8 cellular contexts compared by ENCODE assay signal in the genomic region with DNA sequence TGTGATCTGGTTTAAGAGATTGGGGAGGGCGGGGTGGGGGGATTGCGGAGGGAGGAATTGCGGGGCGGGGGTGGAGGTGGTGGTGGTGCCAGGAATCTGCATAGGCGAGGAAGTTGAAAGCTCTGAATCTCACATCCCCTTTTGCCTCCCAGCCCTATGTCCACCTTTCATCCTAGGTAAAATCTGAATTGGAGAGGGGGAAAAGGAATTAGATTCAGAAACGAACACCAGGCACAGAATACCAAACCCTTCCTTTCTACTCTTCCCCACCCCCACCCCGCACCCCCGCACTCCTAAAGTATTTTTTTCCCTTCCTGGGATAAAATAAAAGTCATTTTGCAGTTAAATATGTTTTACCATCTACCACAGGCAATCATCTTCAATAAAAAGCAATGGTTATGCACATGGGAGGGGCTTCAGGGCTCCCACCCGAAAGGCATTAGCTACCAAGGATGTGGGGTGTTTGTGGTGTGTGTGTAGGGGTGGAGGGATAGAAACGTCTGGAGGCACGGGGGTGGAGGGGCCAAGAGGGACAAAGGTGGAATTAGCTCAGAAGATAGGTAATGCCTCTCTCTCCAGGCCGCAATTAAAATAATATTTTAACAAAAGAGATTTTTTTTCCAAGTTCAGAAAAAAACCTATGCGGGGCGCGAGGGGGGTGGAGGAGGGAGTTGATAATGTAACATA. TPM values are rescaled to one million over a fixed set of nuclear protein-coding genes. Genes with fewer than 3 reads are reported as not detected.
DNase-seq lines count a peak whose midpoint lies in the region; ATAC-seq and TF ChIP-seq lines count a peak whose summit lies in the region.

No MANE protein-coding gene starts in this region.

- no peaks in the 10 kb centered on the region for H3K36me3 ChIP-seq in BLaER1 treated with 17β-estradiol and CSF1 and Interleukin-3, amounts not matched to agents 10 nM and 100 nM
- no peaks in the 10 kb centered on the region for H3K36me3 ChIP-seq in Karpas-422 (ENCODE audit: insufficient read depth, low read length)

- peak overlapping the region; percentile 69 for H3K4me3 Mint-ChIP-seq in central memory CD8-positive, alpha-beta T cell
- H3K4me3 Mint-ChIP-seq in natural killer cell, result peak overlapping the region; percentile 21

- H3K27me3 Mint-ChIP-seq in central memory CD8-positive, alpha-beta T cell, result peaks cover 46% of the 10 kb centered on the region
- H3K27me3 Mint-ChIP-seq in natural killer cell (ENCODE audit: low read depth in 2 of 2), result peaks cover 39 to 76% of the 10 kb centered on the region in 2 donors

- no peak for TF ChIP-seq CTCF in natural killer cell (IDR thresholded peaks at IDR 0.05)

- peaks cover 86 to 97% (median 97%) of the 10 kb centered on the region in 11 experiments for H3K27me3 ChIP-seq in BLaER1 treated with 17β-estradiol and CSF1 and Interleukin-3, amounts not matched to agents 10 nM and 100 nM
- no peaks in the 10 kb centered on the region for H3K27me3 ChIP-seq in Karpas-422 (ENCODE audit: low read length)

- no peaks in the 10 kb centered on the region for H3K79me2 ChIP-seq in Karpas-422 (ENCODE audit: low read length)

- no peaks in the 10 kb centered on the region for H3K9me3 ChIP-seq in BLaER1 treated with 17β-estradiol and CSF1 and Interleukin-3, amounts not matched to agents 10 nM and 100 nM (replicated peaks in 1 of 11)
- H3K9me3 ChIP-seq in Karpas-422 (ENCODE audit: low read length), result no peaks in the 10 kb centered on the region

- H3K9ac ChIP-seq in BLaER1 treated with 17β-estradiol and CSF1 and Interleukin-3, amounts not matched to agents 10 nM and 100 nM, result peak overlapping the region in 2 of 11 experiments; percentile 21 to 41; a peak in 1 of 22 replicates
- H3K9ac ChIP-seq in Karpas-422 (ENCODE audit: low read length), result no peak overlapping the region

- no peak overlapping the region for H3K27ac ChIP-seq in BLaER1 treated with 17β-estradiol and CSF1 and Interleukin-3, amounts not matched to agents 10 nM and 100 nM
- H3K27ac ChIP-seq in Karpas-422 (ENCODE audit: low read length), result no peak overlapping the region
- H3K27ac ChIP-seq in substantia nigra (ENCODE audit: low read depth, low read length, poor library complexity, severe bottlenecking), result no peak overlapping the region

- peaks cover 0 to 45% (median 31%) of the 10 kb centered on the region in 11 experiments; a peak in 18 of 22 replicates for H4K20me1 ChIP-seq in BLaER1 treated with 17β-estradiol and CSF1 and Interleukin-3, amounts not matched to agents 10 nM and 100 nM
- H4K20me1 ChIP-seq in Karpas-422 (ENCODE audit: insufficient read depth, low read depth, low read length), result no peaks in the 10 kb centered on the region

- H3K4me3 ChIP-seq in BLaER1 treated with 17β-estradiol and CSF1 and Interleukin-3, amounts not matched to agents 10 nM and 100 nM, result peak overlapping the region; percentile 43 to 66 (median 56)
- no peak overlapping the region for H3K4me3 ChIP-seq in Karpas-422 (ENCODE audit: low read length)

- no peak for ATAC-seq in central memory CD8-positive, alpha-beta T cell (replicated peaks; ENCODE audit: extremely low read depth, poor library complexity, severe bottlenecking)
- ATAC-seq in natural killer cell (no peak), HG03342 (IDR thresholded peaks at IDR 0.05; ENCODE audit: unreplicated experiment) (no peak), GM18519 (IDR thresholded peaks at IDR 0.05; ENCODE audit: low FRiP score, unreplicated experiment) (no peak)

- DNase-seq in Karpas-422 (no peak), natural killer cell (no peak), substantia nigra (lab: John Stamatoyannopoulos, UW) (no peak), HuH-7.5 (ENCODE audit: low spot score) (no peak)
- DNase-seq in central memory CD8-positive, alpha-beta T cell (ENCODE audit: low spot score in 2 of 2), result no peak

- no peak overlapping the region for H3K27ac Mint-ChIP-seq in central memory CD8-positive, alpha-beta T cell (ENCODE audit: low read depth)
- H3K27ac Mint-ChIP-seq in natural killer cell, result no peak overlapping the region

- H3K4me2 ChIP-seq in BLaER1 treated with 17β-estradiol and CSF1 and Interleukin-3, amounts not matched to agents 10 nM and 100 nM, result peak overlapping the region; percentile 82 to 98 (median 95)
- H3K4me2 ChIP-seq in Karpas-422 (ENCODE audit: low read depth, low read length, poor library complexity, severe bottlenecking), result peak overlapping the region; percentile 32

- no peaks in the 10 kb centered on the region for H3K9me2 ChIP-seq in Karpas-422 (replicated peaks; ENCODE audit: insufficient read depth, low read length)

- H3K9me3 Mint-ChIP-seq in central memory CD8-positive, alpha-beta T cell, result no peaks in the 10 kb centered on the region
- no peaks in the 10 kb centered on the region for H3K9me3 Mint-ChIP-seq in natural killer cell

- intact Hi-C loops in natural killer cell (cut with micrococcal nuclease), result no loop called here

- H3K4me1 Mint-ChIP-seq in central memory CD8-positive, alpha-beta T cell, result peaks cover 38% of the 10 kb centered on the region
- H3K4me1 Mint-ChIP-seq in natural killer cell, result peaks cover 17 to 36% of the 10 kb centered on the region in 2 donors

- no peak overlapping the region for H2AFZ ChIP-seq in Karpas-422 (ENCODE audit: low read length)

- no peaks in the 10 kb centered on the region for H3K36me3 Mint-ChIP-seq in central memory CD8-positive, alpha-beta T cell (ENCODE audit: insufficient read depth)
- no peaks in the 10 kb centered on the region for H3K36me3 Mint-ChIP-seq in natural killer cell

- H3K4me1 ChIP-seq in BLaER1 treated with 17β-estradiol and CSF1 and Interleukin-3, amounts not matched to agents 10 nM and 100 nM, result peaks cover 19 to 33% (median 27%) of the 10 kb centered on the region in 10 experiments
- peaks cover 4% of the 10 kb centered on the region for H3K4me1 ChIP-seq in Karpas-422 (ENCODE audit: low read length)

RNA-seq across cellular contexts. Expression of a gene that starts 1.8 kb away (rescaled TPM):
- not detected in 2 replicates for total RNA-seq in Karpas-422 (2014; rRNA removed; shearing (Covaris generic); ENCODE audit: low replicate concordance)
- total RNA-seq in natural killer cell, result not detected
